19 cellular contexts compared by ENCODE assay signal in genomic region chr20:15546624-15547023, GRCh38.
"Had no signal": no experiment of that assay in that cellular context is flagged by ENCODE, and none has a peak within 500 bp of the region (broad histone marks: within the 10 kb centered on the region; RNA-seq: fewer than 3 reads in every experiment).

No MANE protein-coding gene starts in this region.

- DNase-seq: KBM-7; MV-4-11; NCI-H1048; NCI-H1105; NCI-H1436 treated with DMSO at 0.1 percent for 48 hours; NCI-H187; NCI-H2029; NCI-H2081 treated with DMSO at 0.1 percent for 48 hours; NCI-H2227 treated with DMSO at 0.1 percent for 48 hours; NCI-H526; NCI-H82; NK-92 treated with Interleukin-12 subunit alpha and Interleukin-12 subunit beta, amount 100 ng/mL, for 24 hours; PC-9; Peyer's patch; SHP77 treated with DMSO at 0.1 percent for 48 hours; SJCRH30 had no signal

- H3K4me3 ChIP-seq: PC-9, Peyer's patch, SJCRH30 had no signal

- H3K4me1 ChIP-seq: Peyer's patch, SJCRH30 had no signal

- H3K27ac ChIP-seq: HL-60, PC-9, Peyer's patch, SJCRH30 had no signal

- H2AFZ ChIP-seq: PC-9 had no signal

- H3K27me3 ChIP-seq: Peyer's patch, SJCRH30 had no signal

- H3K36me3 ChIP-seq: Peyer's patch, SJCRH30 had no signal

- ATAC-seq: Right ventricle myocardium inferior, SK-N-SH treated with all-trans-retinoic acid at 6 μM for 48 hours had no signal

- H3K9me3 ChIP-seq: Peyer's patch had no signal

- H3K4me2 ChIP-seq: PC-9 had no signal
